In the genomic region with DNA sequence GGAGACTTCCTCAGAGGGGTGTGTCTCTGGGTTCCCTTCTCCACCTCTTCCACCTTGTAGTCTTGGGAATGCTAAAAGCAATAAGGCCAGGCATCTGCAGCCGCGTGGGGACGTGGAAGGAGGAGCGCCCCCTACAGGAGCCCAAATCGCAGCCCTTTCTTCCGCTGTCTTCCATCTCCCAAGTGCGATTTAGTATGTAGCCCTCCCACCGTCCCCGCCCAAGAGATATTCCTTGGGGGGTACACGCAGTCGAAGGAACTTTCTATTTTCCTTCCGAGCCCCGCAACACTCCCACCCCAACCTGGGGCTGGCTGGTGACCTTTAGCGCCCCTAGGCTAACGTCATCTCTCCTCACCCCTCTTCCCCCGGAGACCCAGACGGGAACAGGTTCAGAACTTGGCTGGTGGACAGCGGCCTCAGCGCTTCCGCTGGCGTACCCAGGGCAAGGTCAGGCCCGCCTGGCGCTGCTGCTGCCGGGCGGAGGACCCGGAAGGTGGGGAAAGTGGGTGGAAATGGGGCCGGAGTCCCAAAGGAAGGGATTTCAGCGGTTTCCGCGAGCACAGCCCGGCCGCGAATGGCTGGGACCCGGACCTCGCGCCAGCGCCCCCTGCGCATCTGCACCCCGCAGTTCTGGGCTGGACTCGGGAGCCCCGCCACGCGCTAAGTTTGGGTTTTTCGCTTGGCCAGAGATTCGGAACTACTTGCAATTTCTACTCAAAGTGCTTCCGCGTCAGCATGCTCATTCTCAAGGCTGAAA, we compare ENCODE assay signal across 8 cellular contexts. TPM values are rescaled to one million over a fixed set of nuclear protein-coding genes. Genes with fewer than 3 reads are reported as not detected.
DNase-seq lines count a peak whose midpoint lies in the region; ATAC-seq and FAIRE-seq lines count a peak whose summit lies in the region.

No MANE protein-coding gene starts in this region.

- H3K9me3 Mint-ChIP-seq in central memory CD8-positive, alpha-beta T cell, result no peaks in the 10 kb centered on the region

- no peak overlapping the region for H3K27ac ChIP-seq in skeletal muscle tissue (ENCODE audit: low read depth, low read length)

- peaks cover 23% of the 10 kb centered on the region for H3K4me1 Mint-ChIP-seq in central memory CD8-positive, alpha-beta T cell

- peak overlapping the region; percentile 63 to 83 (median 70) for H3K4me3 ChIP-seq in skeletal muscle tissue (ENCODE audit: low read length in 3 of 3)

- H3K9me3 ChIP-seq in skeletal muscle tissue (ENCODE audit: control insufficient read depth in 3 of 3, low read length in 3 of 3), result no peaks in the 10 kb centered on the region

- peak; percentile 90 for DNase-seq in DMS 273 (lab: John Stamatoyannopoulos, UW; ENCODE audit: unreplicated experiment)
- peak; percentile 37 for DNase-seq in HTR-8/SVneo (ENCODE audit: insufficient read length, low spot score)
- peak; percentile 86 for DNase-seq in RKO (ENCODE audit: low spot score)
- DNase-seq in central memory CD8-positive, alpha-beta T cell (ENCODE audit: low spot score in 2 of 2), result no peak
- peak; percentile 54 for DNase-seq in iris pigment epithelial cell (ENCODE audit: low read depth)

- no peak for FAIRE-seq in HTR-8/SVneo (lab: Jason Lieb, UNC)

- H3K4me3 Mint-ChIP-seq in central memory CD8-positive, alpha-beta T cell, result peak overlapping the region; percentile 51

- peaks cover 18 to 38% (median 20%) of the 10 kb centered on the region in 3 donors for H3K4me1 ChIP-seq in skeletal muscle tissue (ENCODE audit: control insufficient read depth in 3 of 3, insufficient read depth in 3 of 3, low read length in 3 of 3)

- peaks cover 50 to 57% (median 56%) of the 10 kb centered on the region in 3 donors for H3K27me3 ChIP-seq in skeletal muscle tissue (ENCODE audit: control insufficient read depth in 3 of 3, insufficient read depth in 3 of 3, low read length in 3 of 3)

- no peak overlapping the region for H3K27ac Mint-ChIP-seq in central memory CD8-positive, alpha-beta T cell (ENCODE audit: low read depth)

- peaks cover 6% of the 10 kb centered on the region for H3K36me3 Mint-ChIP-seq in central memory CD8-positive, alpha-beta T cell (ENCODE audit: insufficient read depth)

- peaks cover 75% of the 10 kb centered on the region for H3K27me3 Mint-ChIP-seq in central memory CD8-positive, alpha-beta T cell

- H3K36me3 ChIP-seq in skeletal muscle tissue (ENCODE audit: control insufficient read depth in 3 of 3, insufficient read depth in 3 of 3, low read length in 3 of 3), result no peaks in the 10 kb centered on the region

- ATAC-seq in GM19455 (IDR thresholded peaks at IDR 0.05; ENCODE audit: unreplicated experiment), result peak; percentile 49
- no peak for ATAC-seq in central memory CD8-positive, alpha-beta T cell (replicated peaks; ENCODE audit: extremely low read depth, poor library complexity, severe bottlenecking)
- ATAC-seq in GM18520 (IDR thresholded peaks at IDR 0.05; ENCODE audit: unreplicated experiment), result no peak

- H3K9ac ChIP-seq in skeletal muscle tissue (ENCODE audit: low read depth in 1 of 3, low read length in 3 of 3), result peak overlapping the region in 2 of 3 donors; percentile 45 to 50

RNA-seq across cellular contexts. Expression of a gene that starts 2.1 kb away (rescaled TPM):
- 3.1 TPM for total RNA-seq in skeletal muscle tissue

Comparison
In these comparisons a context has a peak if more than half of its experiments do, and no peak if none do; other contexts are left out.
1. DNase-seq: peak in DMS 273 (single experiment), HTR-8/SVneo (single experiment), RKO (single experiment) and iris pigment epithelial cell (single experiment); none in central memory CD8-positive, alpha-beta T cell (0 of 2).